ENCODE assay signal across 7 cellular contexts in genomic region chr18:50193796-50194622, GRCh38. TPM values are rescaled to one million over a fixed set of nuclear protein-coding genes. Genes with fewer than 3 reads are reported as not detected.
DNase-seq lines count a peak whose midpoint lies in the region; ATAC-seq and TF ChIP-seq lines count a peak whose summit lies in the region.

No MANE protein-coding gene starts in this region.

- H3K4me1 ChIP-seq in gastrocnemius medialis = peaks cover 0 to 6% of the 10 kb centered on the region in 2 donors

- no peaks in the 10 kb centered on the region for H3K9me3 ChIP-seq in gastrocnemius medialis

- H3K27me3 ChIP-seq in gastrocnemius medialis = peaks cover 53 to 64% (median 59%) of the 10 kb centered on the region in 3 donors

- TF ChIP-seq CTCF in glutamatergic neuron (IDR thresholded peaks at IDR 0.05; ENCODE audit: partially characterized antibody, unreplicated experiment) (no peak), gastrocnemius medialis (IDR thresholded peaks at IDR 0.05 in 4 of 5, conservative IDR thresholded peaks at IDR 0.05 in 1 of 5) (no peak), CD14-positive monocyte (IDR thresholded peaks at IDR 0.05) (no peak)

- no peak overlapping the region for H3K27ac ChIP-seq in gastrocnemius medialis

- intact Hi-C loops in gastrocnemius medialis (cut with DNase I; ENCODE audit: low total_unique reads) = no loop called here
- intact Hi-C loops in CD14-positive monocyte (cut with micrococcal nuclease) = no loop called here

- no peak for TF ChIP-seq POLR2A in gastrocnemius medialis (IDR thresholded peaks at IDR 0.05)

- in situ Hi-C loops in gastrocnemius medialis (cut with MboI; ENCODE audit: low sequenced_read_pairs in 4 of 4) = loop anchor here in 2 of 4 donors (10.0 to 25.0 kb wide), 2 partner anchors 179 to 182 kb away; no protein-coding TSS in a partner anchor

- peak overlapping the region; percentile 44 to 61 (median 50) for H3K4me3 ChIP-seq in gastrocnemius medialis

- no peaks in the 10 kb centered on the region for H3K36me3 ChIP-seq in gastrocnemius medialis

- H3K27me3 Mint-ChIP-seq in glutamatergic neuron (ENCODE audit: unreplicated experiment) (peaks cover 12% of the 10 kb centered on the region), CD14-positive monocyte (ENCODE audit: low read depth in 3 of 3) (peaks cover 60 to 77% (median 66%) of the 10 kb centered on the region in 3 donors)

- H3K4me3 Mint-ChIP-seq in glutamatergic neuron (ENCODE audit: unreplicated experiment) (peak overlapping the region; percentile 83), CD14-positive monocyte (peak overlapping the region in 1 of 2 donors; percentile 79)

- H3K27ac Mint-ChIP-seq in glutamatergic neuron (ENCODE audit: unreplicated experiment) (no peak overlapping the region), CD14-positive monocyte (peak overlapping the region in 1 of 7 donors; percentile 66)

- DNase-seq in NCI-H526 treated with DMSO at 0.1 percent for 48 hours (lab: John Stamatoyannopoulos, UW) (peak; percentile 42), glutamatergic neuron (peak; percentile 34), gastrocnemius medialis (no peak), EL (no peak), globus pallidus (ENCODE audit: low spot score) (no peak), CD14-positive monocyte (ENCODE audit: low spot score) (no peak)

- H3K9me3 Mint-ChIP-seq in glutamatergic neuron (ENCODE audit: unreplicated experiment) = peaks cover 3% of the 10 kb centered on the region
- H3K9me3 Mint-ChIP-seq in CD14-positive monocyte = peaks cover 0 to 6% (median 5%) of the 10 kb centered on the region in 7 donors

- H3K4me1 Mint-ChIP-seq in glutamatergic neuron (ENCODE audit: low read depth, unreplicated experiment) (no peaks in the 10 kb centered on the region), CD14-positive monocyte (peaks cover 9% of the 10 kb centered on the region)

- H3K36me3 Mint-ChIP-seq in glutamatergic neuron (ENCODE audit: unreplicated experiment) (peaks cover 10% of the 10 kb centered on the region), CD14-positive monocyte (peaks cover 0 to 3% of the 10 kb centered on the region in 2 donors)

- ATAC-seq in GM19397 (IDR thresholded peaks at IDR 0.05; ENCODE audit: unreplicated experiment) (peak; percentile 10), gastrocnemius medialis (peak; percentile 26 to 31)

RNA-seq across cellular contexts. Expression of gene MYO5B, which starts 0.9 kb away (rescaled TPM):
- total RNA-seq in glutamatergic neuron (ENCODE audit: unreplicated experiment) (2.7 TPM), gastrocnemius medialis (under 1 TPM; 0.05 to 0.60 (median 0.35) TPM)
- polyA plus RNA-seq in CD14-positive monocyte = not detected

Comparison
In these comparisons a context has a peak if more than half of its experiments do, and no peak if none do; other contexts are left out.
1. DNase-seq: peak in NCI-H526 treated with DMSO at 0.1 percent for 48 hours (single experiment) and glutamatergic neuron (single experiment); none in gastrocnemius medialis (0 of 2), EL (single experiment), globus pallidus (single experiment) and CD14-positive monocyte (single experiment).